In the genomic region with DNA sequence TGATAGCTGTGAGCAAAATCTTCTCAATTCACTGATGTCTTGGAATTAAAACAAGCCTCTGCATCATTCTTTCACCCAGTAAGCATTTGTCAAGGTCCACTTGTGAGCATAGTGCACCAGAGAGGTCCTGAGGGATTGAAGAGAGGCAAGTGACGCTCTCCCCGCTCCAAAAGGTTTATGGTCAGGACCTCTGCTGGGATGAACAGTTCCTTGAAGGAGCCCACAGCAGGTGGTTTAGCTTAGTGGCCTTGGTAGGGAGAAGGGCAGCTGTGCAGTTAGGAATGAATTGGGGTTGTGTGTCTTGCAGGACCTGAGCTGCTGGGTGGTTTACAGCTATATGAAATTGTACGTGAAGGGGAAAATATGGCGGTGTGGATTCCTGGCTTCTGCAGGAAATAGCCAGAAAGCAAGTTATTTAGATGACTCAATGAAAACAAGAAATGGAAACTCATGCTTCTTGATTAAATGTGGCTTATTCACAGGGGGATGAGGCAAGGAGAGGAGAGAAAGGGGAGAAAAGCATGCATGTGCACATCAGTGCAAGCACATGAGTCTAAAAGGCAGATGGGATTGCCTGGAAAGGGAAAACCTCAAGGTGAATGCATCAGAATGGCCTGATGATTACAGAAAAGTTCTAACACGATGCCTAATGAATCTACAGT, we compare ENCODE assay signal across 17 cellular contexts. TPM values are rescaled to one million over a fixed set of nuclear protein-coding genes. Genes with fewer than 3 reads are reported as not detected.
DNase-seq lines count a peak whose midpoint lies in the region; ATAC-seq and TF ChIP-seq lines count a peak whose summit lies in the region.
"Had no signal": no experiment of that assay in that cellular context is flagged by ENCODE, and none has a peak within 500 bp of the region (broad histone marks: within the 10 kb centered on the region; RNA-seq: fewer than 3 reads in every experiment).

No MANE protein-coding gene starts in this region.

- H3K27me3 ChIP-seq in left ventricle myocardium inferior (ENCODE audit: low read depth) (no peaks in the 10 kb centered on the region), heart left ventricle (no peaks in the 10 kb centered on the region), brain microvascular endothelial cell (replicated peaks) (no peaks in the 10 kb centered on the region)

- intact Hi-C loops in left ventricle myocardium inferior (cut with micrococcal nuclease): no loop called here
- intact Hi-C loops in heart left ventricle (cut with DNase I): no loop called here

- no peaks in the 10 kb centered on the region for H3K9me3 ChIP-seq in left ventricle myocardium inferior (replicated peaks)
- H3K9me3 ChIP-seq in heart left ventricle: no peaks in the 10 kb centered on the region
- H3K9me3 ChIP-seq: Caco-2 had no signal

- 86 to 94% (median 91%) methylated on average over 5 of the region's 5 CpGs for WGBS in heart left ventricle, 4 donors

- H3K4me3 ChIP-seq in left ventricle myocardium inferior (no peak overlapping the region), heart left ventricle (no peak overlapping the region), brain microvascular endothelial cell (ENCODE audit: low read depth, low read length) (no peak overlapping the region)
- H3K4me3 ChIP-seq: GM12878 had no signal

- H3K4me1 ChIP-seq in left ventricle myocardium inferior: peaks cover 24% of the 10 kb centered on the region
- peaks cover 0 to 13% (median 4%) of the 10 kb centered on the region in 12 donors for H3K4me1 ChIP-seq in heart left ventricle
- H3K4me1 ChIP-seq: Caco-2 had no signal

- H3K36me3 ChIP-seq in left ventricle myocardium inferior (no peaks in the 10 kb centered on the region), heart left ventricle (no peaks in the 10 kb centered on the region), brain microvascular endothelial cell (replicated peaks) (no peaks in the 10 kb centered on the region)

- TF ChIP-seq CTCF in left ventricle myocardium inferior (IDR thresholded peaks at IDR 0.05; ENCODE audit: borderline replicate concordance): no peak
- TF ChIP-seq CTCF in heart left ventricle (IDR thresholded peaks at IDR 0.05): no peak
- TF ChIP-seq CTCF in brain microvascular endothelial cell (IDR thresholded peaks at IDR 0.05; ENCODE audit: low read depth, low read length, missing control alignments): no peak

- TF ChIP-seq POLR2A in heart left ventricle (IDR thresholded peaks at IDR 0.05): no peak

- no peak for DNase-seq in left ventricle myocardium inferior
- DNase-seq in heart left ventricle: no peak
- DNase-seq in brain microvascular endothelial cell: peak; percentile 32
- peak; percentile 47 for DNase-seq in iris pigment epithelial cell (ENCODE audit: low read depth)
- no peak for DNase-seq in NCI-H2107 treated with DMSO at 0.1 percent for 48 hours (lab: John Stamatoyannopoulos, UW; ENCODE audit: unreplicated experiment)
- no peak for DNase-seq in 8988T
- DNase-seq: CD4-positive, alpha-beta T cell; DMS153; GF-D8; KG1; NCI-H1694 treated with DMSO at 0.1 percent for 48 hours; NCI-H510A treated with DMSO at 0.1 percent for 48 hours; NCI-H774 had no signal

- ATAC-seq in heart left ventricle (no peak), GM19452 (IDR thresholded peaks at IDR 0.05; ENCODE audit: unreplicated experiment) (no peak), GM21723 (IDR thresholded peaks at IDR 0.05; ENCODE audit: unreplicated experiment) (no peak)
- ATAC-seq: GM12878 had no signal

- peak overlapping the region; percentile 54 for H3K27ac ChIP-seq in left ventricle myocardium inferior (replicated peaks)
- peak overlapping the region in 2 of 12 donors; percentile 22 to 56 for H3K27ac ChIP-seq in heart left ventricle
- no peak overlapping the region for H3K27ac ChIP-seq in brain microvascular endothelial cell

- in situ Hi-C loops in brain microvascular endothelial cell (cut with HindIII; ENCODE audit: low pct_ligation_motif_present, low sequenced_read_pairs): no loop called here

RNA-seq across cellular contexts. Expression of a gene that starts 42.0 kb away (rescaled TPM):
- total RNA-seq in left ventricle myocardium inferior (222 TPM), heart left ventricle (100 to 1,000 TPM; 118 to 244 (median 197) TPM)
- 100 to 1,000 TPM; 127 to 146 TPM for polyA plus RNA-seq in heart left ventricle

Comparison
In these comparisons a context has a peak if more than half of its experiments do, and no peak if none do; other contexts are left out.
1. DNase-seq: peak in brain microvascular endothelial cell (single experiment) and iris pigment epithelial cell (single experiment); none in left ventricle myocardium inferior (single experiment), heart left ventricle (0 of 5), NCI-H2107 treated with DMSO at 0.1 percent for 48 hours (single experiment) and 8988T (single experiment).